In the genomic region with DNA sequence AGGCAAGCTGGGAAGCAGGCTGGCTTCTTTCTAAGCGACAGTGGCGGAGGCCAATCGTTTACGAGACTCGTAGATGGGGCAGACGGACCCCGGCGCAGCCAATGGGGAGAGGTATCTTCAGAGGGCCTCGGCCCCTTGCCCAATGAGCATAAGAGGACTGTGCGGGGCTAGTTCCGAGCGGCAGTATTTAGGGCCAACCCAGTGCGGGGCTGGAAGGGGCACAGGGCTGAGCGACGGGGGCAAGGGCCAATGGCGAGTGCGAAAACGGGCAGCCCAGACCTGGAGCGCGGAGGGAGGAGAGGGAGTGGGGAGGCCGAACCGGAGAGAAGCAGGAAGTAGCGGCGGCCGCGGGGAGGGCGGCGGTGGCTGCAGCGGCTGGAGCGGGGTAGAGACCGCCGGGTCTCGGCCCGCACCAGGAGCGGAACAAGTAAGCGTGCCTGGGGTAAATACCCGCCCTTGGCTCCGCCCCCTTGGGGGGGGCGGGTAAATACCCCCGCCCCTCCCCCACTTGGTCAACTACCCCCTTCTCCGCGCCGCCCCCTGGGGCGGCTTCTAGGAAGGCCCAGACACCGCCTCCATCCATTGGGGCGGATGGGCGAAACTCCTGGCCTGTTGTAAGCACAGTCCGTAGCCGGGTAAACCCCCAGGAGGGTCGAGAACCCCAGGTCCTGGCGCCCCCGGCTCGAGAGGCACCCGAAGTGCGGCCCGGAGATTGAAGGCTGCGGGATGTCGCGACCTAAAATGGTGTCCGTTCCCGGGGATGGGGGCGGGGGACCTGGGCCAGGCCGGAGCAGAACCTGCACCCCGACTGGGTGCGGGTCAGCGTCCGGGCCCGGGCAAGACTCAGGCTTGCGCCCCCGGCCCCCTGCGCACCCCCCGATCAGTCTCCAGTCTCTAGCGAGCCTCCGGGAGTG, we compare ENCODE assay signal across 8 cellular contexts. TPM values are rescaled to one million over a fixed set of nuclear protein-coding genes. Genes with fewer than 3 reads are reported as not detected.
DNase-seq lines count a peak whose midpoint lies in the region; ATAC-seq and TF ChIP-seq lines count a peak whose summit lies in the region.

A gene with protein sequence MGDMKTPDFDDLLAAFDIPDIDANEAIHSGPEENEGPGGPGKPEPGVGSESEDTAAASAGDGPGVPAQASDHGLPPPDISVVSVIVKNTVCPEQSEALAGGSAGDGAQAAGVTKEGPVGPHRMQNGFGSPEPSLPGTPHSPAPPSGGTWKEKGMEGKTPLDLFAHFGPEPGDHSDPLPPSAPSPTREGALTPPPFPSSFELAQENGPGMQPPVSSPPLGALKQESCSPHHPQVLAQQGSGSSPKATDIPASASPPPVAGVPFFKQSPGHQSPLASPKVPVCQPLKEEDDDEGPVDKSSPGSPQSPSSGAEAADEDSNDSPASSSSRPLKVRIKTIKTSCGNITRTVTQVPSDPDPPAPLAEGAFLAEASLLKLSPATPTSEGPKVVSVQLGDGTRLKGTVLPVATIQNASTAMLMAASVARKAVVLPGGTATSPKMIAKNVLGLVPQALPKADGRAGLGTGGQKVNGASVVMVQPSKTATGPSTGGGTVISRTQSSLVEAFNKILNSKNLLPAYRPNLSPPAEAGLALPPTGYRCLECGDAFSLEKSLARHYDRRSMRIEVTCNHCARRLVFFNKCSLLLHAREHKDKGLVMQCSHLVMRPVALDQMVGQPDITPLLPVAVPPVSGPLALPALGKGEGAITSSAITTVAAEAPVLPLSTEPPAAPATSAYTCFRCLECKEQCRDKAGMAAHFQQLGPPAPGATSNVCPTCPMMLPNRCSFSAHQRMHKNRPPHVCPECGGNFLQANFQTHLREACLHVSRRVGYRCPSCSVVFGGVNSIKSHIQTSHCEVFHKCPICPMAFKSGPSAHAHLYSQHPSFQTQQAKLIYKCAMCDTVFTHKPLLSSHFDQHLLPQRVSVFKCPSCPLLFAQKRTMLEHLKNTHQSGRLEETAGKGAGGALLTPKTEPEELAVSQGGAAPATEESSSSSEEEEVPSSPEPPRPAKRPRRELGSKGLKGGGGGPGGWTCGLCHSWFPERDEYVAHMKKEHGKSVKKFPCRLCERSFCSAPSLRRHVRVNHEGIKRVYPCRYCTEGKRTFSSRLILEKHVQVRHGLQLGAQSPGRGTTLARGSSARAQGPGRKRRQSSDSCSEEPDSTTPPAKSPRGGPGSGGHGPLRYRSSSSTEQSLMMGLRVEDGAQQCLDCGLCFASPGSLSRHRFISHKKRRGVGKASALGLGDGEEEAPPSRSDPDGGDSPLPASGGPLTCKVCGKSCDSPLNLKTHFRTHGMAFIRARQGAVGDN (plus strand): TSS at position 331 of the 914 bp plus-strand sequence. CDS start 3,993 bp downstream, outside the sequence.

- TF ChIP-seq CTCF in AG09309 (IDR thresholded peaks at IDR 0.05; ENCODE audit: control insufficient read depth, insufficient read depth, low read depth, low read length, missing control alignments), result no peak

- peak within 1 kb of the TSS; percentile 90 for H3K4me3 ChIP-seq in AG09309 (ENCODE audit: control insufficient read depth, low read depth, low read length)

- H3K36me3 Mint-ChIP-seq in immature natural killer cell, result peaks cover 2 to 5% (median 3%) of the 10 kb centered on the region in 3 donors

- H3K4me1 Mint-ChIP-seq in immature natural killer cell, result peaks cover 34 to 36% of the 10 kb centered on the region in 2 donors

- DNase-seq in AG09309 (ENCODE audit: low read depth), result peak; percentile 100
- peak; percentile 100 for DNase-seq in NCI-H345 treated with DMSO at 0.1 percent for 48 hours (lab: John Stamatoyannopoulos, UW; ENCODE audit: unreplicated experiment)
- peak; percentile 96 to 97 (median 96) for DNase-seq in activated CD4-positive, CD25-positive, alpha-beta regulatory T cell (lab: John Stamatoyannopoulos, UW)
- peak; percentile 99 for DNase-seq in central memory CD4-positive, alpha-beta T cell
- DNase-seq in immature natural killer cell, result peak; percentile 99
- peak; percentile 100 for DNase-seq in smooth muscle cell of the brain vasculature (ENCODE audit: low read depth, low spot score)

- H3K27me3 Mint-ChIP-seq in immature natural killer cell (ENCODE audit: low read depth in 3 of 3), result peaks cover 19 to 23% (median 22%) of the 10 kb centered on the region in 3 donors

- H3K9me3 Mint-ChIP-seq in immature natural killer cell, result no peaks in the 10 kb centered on the region

- peak within 1 kb of the TSS; percentile 94 to 100 (median 99) for H3K27ac Mint-ChIP-seq in immature natural killer cell

- peak; percentile 89 for ATAC-seq in GM19023 (IDR thresholded peaks at IDR 0.05; ENCODE audit: unreplicated experiment)
- ATAC-seq in HG03280 (IDR thresholded peaks at IDR 0.05; ENCODE audit: unreplicated experiment), result peak; percentile 86

- peak within 1 kb of the TSS; percentile 93 to 99 (median 99) for H3K4me3 Mint-ChIP-seq in immature natural killer cell

RNA-seq across cellular contexts. Expression of the gene that starts here (rescaled TPM):
- polyA plus RNA-seq in immature natural killer cell, result 1 to 10 TPM in 2 of 3 donors, under 1 TPM in 1; 0.11 to 1.8 (median 1.5) TPM

Comparison
In these comparisons a context has a peak if more than half of its experiments do, and no peak if none do; other contexts are left out.
1. Peak in every context shown above with its lines: DNase-seq, ATAC-seq and H3K4me3 ChIP-seq.